In genomic region chr7:142482899-142483658, GRCh38 we compare ENCODE assay signal across 8 cellular contexts.
DNase-seq lines count a peak whose midpoint lies in the region; ATAC-seq, FAIRE-seq and TF ChIP-seq lines count a peak whose summit lies in the region.

No MANE protein-coding gene starts in this region.

- no peak overlapping the region for H2AK5ac ChIP-seq in neuronal stem cell (ENCODE audit: low read depth, low read length)

- H3K27ac Mint-ChIP-seq in naive B cell, result peak overlapping the region in 4 of 6 donors; percentile 15 to 88 (median 43)

- H2BK5ac ChIP-seq in neuronal stem cell (ENCODE audit: low read length), result no peak overlapping the region

- H4K91ac ChIP-seq in neuronal stem cell (ENCODE audit: low read depth, low read length, poor library complexity), result no peak overlapping the region

- H3K4ac ChIP-seq in neuronal stem cell (ENCODE audit: low read length), result no peak overlapping the region

- H3F3A ChIP-seq in Loucy (ENCODE audit: low read depth), result peaks cover 2% of the 10 kb centered on the region; the same call in 1 of the 2 replicates

- no peaks in the 10 kb centered on the region for H3K79me2 ChIP-seq in Loucy (ENCODE audit: insufficient read depth, low read length)

- no peak overlapping the region for H4K8ac ChIP-seq in neuronal stem cell (ENCODE audit: low read depth, low read length)

- no peak overlapping the region for H2BK120ac ChIP-seq in neuronal stem cell (ENCODE audit: low read depth, low read length)

- WGBS in neuronal stem cell (ENCODE audit: extremely low coverage in 2 of 2, insufficient read length in 2 of 2, insufficient replicate concordance in 1 of 2), 2 donors, result no CpG with 5 or more reads among the region's 9 CpGs

- no peak overlapping the region for H3K14ac ChIP-seq in neuronal stem cell (ENCODE audit: low read length)

- no peak overlapping the region for H3K18ac ChIP-seq in neuronal stem cell (ENCODE audit: low read length)

- DNase-seq in GM06990 (ENCODE audit: extremely low read depth, insufficient read length) (no peak), naive B cell (peak; percentile 23), urothelium cell line (ENCODE audit: low spot score) (peak; percentile 41), neuronal stem cell (ENCODE audit: low spot score) (no peak)
- peak; percentile 70 for DNase-seq in activated CD4-positive, alpha-beta T cell treated with anti-CD3 and anti-CD28 coated beads for 48 hours
- DNase-seq in effector CD8-positive, alpha-beta T cell (lab: John Stamatoyannopoulos, UW), result peak; percentile 23

- no peaks in the 10 kb centered on the region for H4K20me1 ChIP-seq in Loucy (ENCODE audit: insufficient read depth, low read length, poor library complexity, severe bottlenecking)

- peaks cover 26 to 47% (median 40%) of the 10 kb centered on the region in 3 donors for H3K4me1 Mint-ChIP-seq in naive B cell

- H3K4me1 ChIP-seq in Loucy (ENCODE audit: insufficient read depth, low read length, poor library complexity, severe bottlenecking) (peaks cover 77% of the 10 kb centered on the region), neuronal stem cell (ENCODE audit: control insufficient read depth in 2 of 2, insufficient read depth in 1 of 2, low read depth in 1 of 2, low read length in 2 of 2) (peaks cover 0 to 2% of the 10 kb centered on the region in 2 donors)

- H2AFZ ChIP-seq in Loucy (ENCODE audit: low read length) (no peak overlapping the region), neuronal stem cell (ENCODE audit: low read length) (no peak overlapping the region)

- H3K9ac ChIP-seq in Loucy (ENCODE audit: low read depth, low read length, poor library complexity, severe bottlenecking) (peak overlapping the region; percentile 66), neuronal stem cell (ENCODE audit: low read depth, low read length, poor library complexity) (no peak overlapping the region)

- H3K4me2 ChIP-seq in Loucy (ENCODE audit: low read depth, low read length, poor library complexity, severe bottlenecking) (peak overlapping the region; percentile 26), neuronal stem cell (ENCODE audit: insufficient read depth, low read length, poor library complexity, severe bottlenecking) (no peak overlapping the region)

- H3K9me3 Mint-ChIP-seq in naive B cell, result no peaks in the 10 kb centered on the region

- peaks cover 0 to 6% of the 10 kb centered on the region in 2 donors for H3K36me3 Mint-ChIP-seq in naive B cell

- H3K27me3 Mint-ChIP-seq in naive B cell, result peaks cover 15 to 23% (median 20%) of the 10 kb centered on the region in 3 donors

- H3K23ac ChIP-seq in neuronal stem cell (ENCODE audit: low read depth, low read length, poor library complexity), result no peak overlapping the region

- TF ChIP-seq CTCF in GM06990 (IDR thresholded peaks at IDR 0.05; ENCODE audit: insufficient read depth, low read length, poor library complexity, severe bottlenecking) (peak; percentile 96), Loucy (conservative IDR thresholded peaks at IDR 0.05; ENCODE audit: low read length) (peak; percentile 96)

- no peak for FAIRE-seq in urothelium cell line (lab: Jason Lieb, UNC)

- no peaks in the 10 kb centered on the region for H3K9me2 ChIP-seq in Loucy (replicated peaks; ENCODE audit: low read depth, low read length)

- H3K4me3 Mint-ChIP-seq in naive B cell, result peak overlapping the region in 4 of 8 donors; percentile 10 to 55 (median 27)

- H3K79me1 ChIP-seq in neuronal stem cell (ENCODE audit: low read depth, low read length), result no peaks in the 10 kb centered on the region

- no peak overlapping the region for H3K27ac ChIP-seq in neuronal stem cell (replicated peaks; ENCODE audit: low read length)

- H3K27me3 ChIP-seq in GM06990 (replicated peaks; ENCODE audit: control insufficient read depth, insufficient read depth, low read length) (no peaks in the 10 kb centered on the region), Loucy (ENCODE audit: insufficient read depth, low read length, poor library complexity, severe bottlenecking) (no peaks in the 10 kb centered on the region), neuronal stem cell (ENCODE audit: control insufficient read depth in 3 of 3, insufficient read depth in 3 of 3, low read depth in 1 of 3, low read length in 3 of 3) (no peaks in the 10 kb centered on the region)

- H3K9me3 ChIP-seq in Loucy (ENCODE audit: insufficient read depth, low read depth, low read length) (no peaks in the 10 kb centered on the region), neuronal stem cell (replicated peaks in 1 of 2; ENCODE audit: control insufficient read depth in 2 of 2, insufficient read depth in 1 of 2, low read depth in 1 of 2, low read length in 2 of 2) (no peaks in the 10 kb centered on the region)

- no peak overlapping the region for H2BK15ac ChIP-seq in neuronal stem cell (ENCODE audit: low read length)

- no peak overlapping the region for H2BK12ac ChIP-seq in neuronal stem cell (ENCODE audit: low read length)

- H3K4me3 ChIP-seq in GM06990 (replicated peaks; ENCODE audit: low read depth, low read length) (no peak overlapping the region), Loucy (ENCODE audit: low read length, poor library complexity, severe bottlenecking) (no peak overlapping the region), neuronal stem cell (ENCODE audit: low read length in 2 of 2) (no peak overlapping the region)

- H3K36me3 ChIP-seq in GM06990 (ENCODE audit: control insufficient read depth, insufficient read depth, low read length), result no peaks in the 10 kb centered on the region
- H3K36me3 ChIP-seq in Loucy (ENCODE audit: insufficient read depth, low read length), result no peaks in the 10 kb centered on the region
- no peaks in the 10 kb centered on the region for H3K36me3 ChIP-seq in neuronal stem cell (replicated peaks in 1 of 2; ENCODE audit: control insufficient read depth in 2 of 2, insufficient read depth in 2 of 2, low read length in 2 of 2)

- ATAC-seq in GM21717 (IDR thresholded peaks at IDR 0.05; ENCODE audit: unreplicated experiment) (peak; percentile 58), naive B cell (ENCODE audit: low read depth in 2 of 2) (peak; percentile 78 to 82)

Comparison
In these comparisons a context has a peak if more than half of its experiments do, and no peak if none do; other contexts are left out.
1. DNase-seq: peak in activated CD4-positive, alpha-beta T cell treated with anti-CD3 and anti-CD28 coated beads for 48 hours (single experiment), effector CD8-positive, alpha-beta T cell (single experiment), naive B cell (single experiment) and urothelium cell line (single experiment); none in GM06990 (single experiment) and neuronal stem cell (single experiment).